ENCODE assay signal across 1 cellular context in genomic region chr1:213051127-213051880, GRCh38.
TF ChIP-seq lines count a peak whose summit lies in the region.

Gene RPS6KC1, plus strand, starts transcription at chr1:213051241. Its CDS starts 164 bp downstream, at chr1:213051405.

TF ChIP-seq in K562, 482 proteins besides CTCF, POLR2A, EP300 and RAD21 (continued from another document and continues in another):
- no peak; the same call in 1 of the 2 replicates for TF ChIP-seq MAX (CRISPR knock-in tag; IDR thresholded peaks at IDR 0.05)
- TF ChIP-seq TEAD1 (CRISPR knock-in tag; IDR thresholded peaks at IDR 0.05): peak; percentile 19 to 64; a peak in 1 of 4 replicates
- TF ChIP-seq EHMT2 (IDR thresholded peaks at IDR 0.05): peak; percentile 63; the same call in 1 of the 2 replicates
- TF ChIP-seq MIER1 (IDR thresholded peaks at IDR 0.05; ENCODE audit: low read depth): 0 out of 2 replicates have a peak, but pooled peaks have one; percentile 26
- TF ChIP-seq ETV5 (CRISPR knock-in tag; IDR thresholded peaks at IDR 0.05; ENCODE audit: low read depth): peak; percentile 50
- peak; percentile 57; the same call in 1 of the 2 replicates for TF ChIP-seq CREM (IDR thresholded peaks at IDR 0.05; ENCODE audit: low read depth)
- TF ChIP-seq ZNF24 (IDR thresholded peaks at IDR 0.05): peak; percentile 9; the same call in 1 of the 2 replicates
- no peak for TF ChIP-seq GATA2 (CRISPR knock-in tag; IDR thresholded peaks at IDR 0.05)
- no peak for TF ChIP-seq ZNF512 (tag; IDR thresholded peaks at IDR 0.05)
- TF ChIP-seq AFF1 (IDR thresholded peaks at IDR 0.05; ENCODE audit: low read depth in 1 of 2, partially characterized antibody in 2 of 2): peak; percentile 59 to 83
- no peak for TF ChIP-seq ZNF507 (tag; conservative IDR thresholded peaks at IDR 0.05)
- TF ChIP-seq NBN (IDR thresholded peaks at IDR 0.05; ENCODE audit: low read depth): peak; percentile 89
- TF ChIP-seq PHF8 (IDR thresholded peaks at IDR 0.05; ENCODE audit: borderline replicate concordance, low read length): peak; percentile 58; the same call in 1 of the 2 replicates
- peak; percentile 100 for TF ChIP-seq GABPA (tag; conservative IDR thresholded peaks at IDR 0.05; ENCODE audit: low read depth)
- TF ChIP-seq ATF1 (CRISPR knock-in tag; IDR thresholded peaks at IDR 0.05): no peak
- peak; percentile 71 for TF ChIP-seq ATF1 (tag; IDR thresholded peaks at IDR 0.05)
- no peak for TF ChIP-seq PCBP2 (IDR thresholded peaks at IDR 0.05; ENCODE audit: low read depth, low read length, poor library complexity, severe bottlenecking)
- no peak for TF ChIP-seq ZNF785 (CRISPR knock-in tag; IDR thresholded peaks at IDR 0.05)
- TF ChIP-seq PYGO2 (tag; IDR thresholded peaks at IDR 0.05): no peak
- TF ChIP-seq OTX1 (CRISPR knock-in tag; IDR thresholded peaks at IDR 0.05): peak; percentile 7; the same call in 1 of the 2 replicates
- no peak; the same call in 1 of the 2 replicates for TF ChIP-seq SMARCC2 (IDR thresholded peaks at IDR 0.05; ENCODE audit: low read depth)
- TF ChIP-seq RBM22 (IDR thresholded peaks at IDR 0.05; ENCODE audit: low read depth, low read length, poor library complexity, severe bottlenecking): peak; percentile 27
- TF ChIP-seq RHOXF2B (CRISPR knock-in tag; conservative IDR thresholded peaks at IDR 0.05): no peak
- TF ChIP-seq ZNF699 (CRISPR knock-in tag; IDR thresholded peaks at IDR 0.05; ENCODE audit: insufficient replicate concordance): no peak
- peak; percentile 71 for TF ChIP-seq ATF7 (IDR thresholded peaks at IDR 0.05)
- TF ChIP-seq SPI1 (IDR thresholded peaks at IDR 0.05; ENCODE audit: borderline replicate concordance, low read depth, low read length): peak; percentile 97
- peak; percentile 79 for TF ChIP-seq FIP1L1 (IDR thresholded peaks at IDR 0.05; ENCODE audit: low read depth, low read length, poor library complexity, severe bottlenecking)
- no peak for TF ChIP-seq ZNF354B (CRISPR knock-in tag; IDR thresholded peaks at IDR 0.05)
- no peak for TF ChIP-seq HOMEZ (CRISPR knock-in tag; IDR thresholded peaks at IDR 0.05)
- 0 out of 2 replicates have a peak, but pooled peaks have one; percentile 8 for TF ChIP-seq RAD51 (IDR thresholded peaks at IDR 0.05; ENCODE audit: borderline replicate concordance, low read depth)
- peak; percentile 46; the same call in 1 of the 2 replicates for TF ChIP-seq ZBTB12 (CRISPR knock-in tag; IDR thresholded peaks at IDR 0.05)
- TF ChIP-seq POLR2H (tag; IDR thresholded peaks at IDR 0.05; ENCODE audit: low read depth): peak; percentile 63
- no peak for TF ChIP-seq USF2 (CRISPR knock-in tag; IDR thresholded peaks at IDR 0.05)
- no peak for TF ChIP-seq ZNF140 (CRISPR knock-in tag; IDR thresholded peaks at IDR 0.05)
- TF ChIP-seq ZNF551 (CRISPR knock-in tag; IDR thresholded peaks at IDR 0.05): no peak
- TF ChIP-seq IRF1 (CRISPR knock-in tag; IDR thresholded peaks at IDR 0.05; ENCODE audit: borderline replicate concordance): no peak
- no peak for TF ChIP-seq RERE (CRISPR knock-in tag; IDR thresholded peaks at IDR 0.05; ENCODE audit: borderline replicate concordance)
- TF ChIP-seq HSF4 (CRISPR knock-in tag; IDR thresholded peaks at IDR 0.05; ENCODE audit: borderline replicate concordance): no peak
- TF ChIP-seq MTA1 (IDR thresholded peaks at IDR 0.05; ENCODE audit: borderline replicate concordance): peak; percentile 44; the same call in 1 of the 2 replicates
- TF ChIP-seq PKNOX1 (IDR thresholded peaks at IDR 0.05): peak; percentile 81
- TF ChIP-seq MXI1 (IDR thresholded peaks at IDR 0.05; ENCODE audit: low read depth, low read length): peak; percentile 75
- TF ChIP-seq ARID3A (IDR thresholded peaks at IDR 0.05; ENCODE audit: borderline replicate concordance, low read depth, low read length): no peak; the same call in 1 of the 2 replicates
